ENCODE assay signal across 1 cellular context in genomic region chr19:419721-420515, GRCh38.
TF ChIP-seq lines count a peak whose summit lies in the region.

No MANE protein-coding gene starts in this region.

TF ChIP-seq in K562, 482 proteins besides CTCF, POLR2A, EP300 and RAD21:
- TF ChIP-seq EZH2 (IDR thresholded peaks at IDR 0.05; ENCODE audit: borderline replicate concordance, low read depth, low read length) (0 out of 2 replicates have a peak, but pooled peaks have one; percentile 21), BCLAF1 (IDR thresholded peaks at IDR 0.05; ENCODE audit: borderline replicate concordance in 1 of 2, control insufficient read depth in 1 of 2, low read depth in 2 of 2, low read length in 1 of 2) (no peak)
